Comparison of ENCODE assay signal across 11 cellular contexts in genomic region chr9:7186175-7186574, GRCh38.
A peak's percentile ranks its signal among the peaks of the same experiment; 100 is the strongest.
DNase-seq lines count a peak whose midpoint lies in the region; ATAC-seq and TF ChIP-seq lines count a peak whose summit lies in the region.
"Had no signal": no experiment of that assay in that cellular context is flagged by ENCODE, and none has a peak within 500 bp of the region (broad histone marks: within the 10 kb centered on the region; RNA-seq: fewer than 3 reads in every experiment).

No MANE protein-coding gene starts in this region.

- no peaks in the 10 kb centered on the region for H3K36me3 ChIP-seq in right atrium auricular region
- H3K36me3 ChIP-seq: ascending aorta had no signal

- intact Hi-C loops in posterior cingulate gyrus (cut with DNase I) = no loop called here

- no peak for ATAC-seq in GM21526 (IDR thresholded peaks at IDR 0.05; ENCODE audit: low FRiP score, unreplicated experiment)
- ATAC-seq: stimulated activated memory B cell treated with anti-CD40 and anti-IgM and Interleukin-4, amounts not matched to agents 10 μg/mL and 1 μg/mL and 100 μg/mL, for 72 hours had no signal

- H3K4me3 ChIP-seq in right atrium auricular region = no peak overlapping the region
- H3K4me3 ChIP-seq: ascending aorta had no signal

- H3K4me1 ChIP-seq in right atrium auricular region = no peaks in the 10 kb centered on the region
- H3K4me1 ChIP-seq: ascending aorta had no signal

- peaks cover 0 to 16% of the 10 kb centered on the region in 2 donors for H3K9me3 ChIP-seq in right atrium auricular region
- H3K9me3 ChIP-seq: ascending aorta had no signal

- no peaks in the 10 kb centered on the region for H3K27me3 ChIP-seq in right atrium auricular region
- H3K27me3 ChIP-seq: ascending aorta had no signal

- H3K27ac ChIP-seq in 22Rv1 (no peak overlapping the region), right atrium auricular region (no peak overlapping the region)
- H3K27ac ChIP-seq: ascending aorta had no signal

- DNase-seq in RPMI7951 (ENCODE audit: low read depth) (peak; percentile 26), germinal center (ENCODE audit: low spot score) (peak; percentile 35), cortex of kidney (lab: John Stamatoyannopoulos, UW) (no peak), posterior cingulate gyrus (no peak), right atrium auricular region (ENCODE audit: low spot score) (no peak)
- DNase-seq: DMS79 had no signal

- peak; percentile 71 for TF ChIP-seq CTCF in 22Rv1 (IDR thresholded peaks at IDR 0.05)
- TF ChIP-seq CTCF in GM12873 (IDR thresholded peaks at IDR 0.05; ENCODE audit: insufficient read depth, low read depth, low read length, missing control alignments) = peak; percentile 83
- peak in 1 of 2 donors; percentile 39 for TF ChIP-seq CTCF in right atrium auricular region (IDR thresholded peaks at IDR 0.05)

Comparison
In these comparisons a context has a peak if more than half of its experiments do, and no peak if none do; other contexts are left out.
1. DNase-seq: peak in RPMI7951 (single experiment) and germinal center (single experiment); none in cortex of kidney (single experiment), posterior cingulate gyrus (0 of 10) and right atrium auricular region (single experiment).